ENCODE assay signal across 8 cellular contexts in the genomic region with DNA sequence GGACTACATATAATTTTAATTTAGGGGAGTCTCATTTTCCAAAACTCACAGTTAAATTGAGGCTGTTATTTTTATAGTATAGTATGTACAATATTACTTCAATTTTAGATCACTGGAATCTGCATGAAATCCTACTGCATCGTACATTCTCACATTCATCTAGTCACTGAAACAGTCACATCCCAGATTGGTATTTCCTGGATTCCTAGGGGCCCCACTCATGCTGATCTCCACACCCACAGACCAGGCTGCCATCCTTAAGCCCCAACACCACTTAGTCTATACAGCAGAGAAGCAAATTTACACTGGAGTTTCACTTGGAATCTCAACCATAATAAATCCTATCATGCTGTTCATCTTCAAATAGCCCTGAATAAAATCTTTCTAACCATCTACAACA. TPM values are rescaled to one million over a fixed set of nuclear protein-coding genes. Genes with fewer than 3 reads are reported as not detected.
DNase-seq lines count a peak whose midpoint lies in the region; FAIRE-seq and TF ChIP-seq lines count a peak whose summit lies in the region.
"Not testable (repeated sequence)": the region's sequence is repeated elsewhere in the genome, so short reads cannot be mapped to it uniquely, and the experiment has no call there.

No MANE protein-coding gene starts in this region.

- FAIRE-seq in RCC 7860 (lab: Jason Lieb, UNC) = peak; percentile 87

- DNase-seq in EL = peak; percentile 72
- DNase-seq in HFFc6 = peak; percentile 66
- not testable (repeated sequence) for DNase-seq in RCC 7860 (ENCODE audit: low spot score); smooth muscle cell (lab: John Stamatoyannopoulos, UW; ENCODE audit: unreplicated experiment)
- peak; percentile 35 for DNase-seq in astrocyte of the hippocampus (ENCODE audit: low read depth, low spot score)
- peak; percentile 54 for DNase-seq in choroid plexus epithelial cell (ENCODE audit: low read depth)
- DNase-seq in fibroblast of pulmonary artery (ENCODE audit: low read depth) = peak; percentile 52
- peak; percentile 13 to 53 for DNase-seq in lung microvascular endothelial cell (ENCODE audit: low read depth in 2 of 2)

- peak overlapping the region; percentile 68 for H3K4me2 ChIP-seq in smooth muscle cell

- H4K20me1 ChIP-seq in smooth muscle cell (ENCODE audit: low read depth) = not testable (repeated sequence)

- peak overlapping the region; percentile 37 for H3K4me3 Mint-ChIP-seq in HFFc6

- peak overlapping the region; percentile 84 for H3K27ac ChIP-seq in smooth muscle cell (ENCODE audit: low read depth)

- peaks cover 23% of the 10 kb centered on the region for H3K36me3 Mint-ChIP-seq in HFFc6 (ENCODE audit: low read depth)

- not testable (repeated sequence) for H3K27me3 Mint-ChIP-seq in HFFc6 (ENCODE audit: insufficient read depth)

- H3K27me3 ChIP-seq in smooth muscle cell (ENCODE audit: low read depth) = not testable (repeated sequence)

- H3K27ac Mint-ChIP-seq in HFFc6 = peak overlapping the region; percentile 91

- not testable (repeated sequence) for H3K9me3 ChIP-seq in smooth muscle cell (replicated peaks; ENCODE audit: low read depth)

- not testable (repeated sequence) for H3K36me3 ChIP-seq in smooth muscle cell (ENCODE audit: low read depth)

- H3K9ac ChIP-seq in smooth muscle cell (ENCODE audit: low read depth) = not testable (repeated sequence)

- TF ChIP-seq CTCF in HFFc6 (IDR thresholded peaks at IDR 0.05); choroid plexus epithelial cell (conservative IDR thresholded peaks at IDR 0.05; ENCODE audit: low read depth, low read length); fibroblast of pulmonary artery (IDR thresholded peaks at IDR 0.05; ENCODE audit: low read length, missing control alignments); smooth muscle cell (IDR thresholded peaks at IDR 0.05; ENCODE audit: borderline replicate concordance, insufficient read depth, poor library complexity, severe bottlenecking): not testable (repeated sequence)

- H3K79me2 ChIP-seq in smooth muscle cell (ENCODE audit: low read depth) = not testable (repeated sequence)

- not testable (repeated sequence) for H3K4me3 ChIP-seq in choroid plexus epithelial cell (ENCODE audit: low read depth, low read length); fibroblast of pulmonary artery (replicated peaks; ENCODE audit: low read depth, low read length); smooth muscle cell

- H3K4me1 Mint-ChIP-seq in HFFc6 (ENCODE audit: low read depth) = peaks cover 38% of the 10 kb centered on the region

- H2AFZ ChIP-seq in smooth muscle cell (ENCODE audit: low read depth) = not testable (repeated sequence)

- H3K4me1 ChIP-seq in smooth muscle cell (ENCODE audit: low read depth) = not testable (repeated sequence)

- not testable (repeated sequence) for H3F3A ChIP-seq in smooth muscle cell (ENCODE audit: low read depth)

- not testable (repeated sequence) for H3K9me3 Mint-ChIP-seq in HFFc6

- WGBS in smooth muscle cell (ENCODE audit: low lambda C conversion rate) = 0% methylated on average over 1 of the region's 1 CpG

RNA-seq across cellular contexts. Expression of a gene that starts 26.4 kb away (rescaled TPM):
- total RNA-seq in HFFc6 (2021; fragmentation: NEBNext Ultra II Directional; extraction: Animal tissue kit (Norgen Biotek cat#: 25700)) = 1 to 10 TPM; 3.0 to 3.9 (median 3.6) TPM
- total RNA-seq in lung microvascular endothelial cell = 0.87 and 5.4 TPM in 2 replicates
- 0.40 and 2.3 TPM in 2 replicates for total RNA-seq in smooth muscle cell
- 0.75 and 1.6 TPM in 2 replicates for polyA plus RNA-seq in smooth muscle cell
